ENCODE assay signal across 8 cellular contexts in the genomic region with DNA sequence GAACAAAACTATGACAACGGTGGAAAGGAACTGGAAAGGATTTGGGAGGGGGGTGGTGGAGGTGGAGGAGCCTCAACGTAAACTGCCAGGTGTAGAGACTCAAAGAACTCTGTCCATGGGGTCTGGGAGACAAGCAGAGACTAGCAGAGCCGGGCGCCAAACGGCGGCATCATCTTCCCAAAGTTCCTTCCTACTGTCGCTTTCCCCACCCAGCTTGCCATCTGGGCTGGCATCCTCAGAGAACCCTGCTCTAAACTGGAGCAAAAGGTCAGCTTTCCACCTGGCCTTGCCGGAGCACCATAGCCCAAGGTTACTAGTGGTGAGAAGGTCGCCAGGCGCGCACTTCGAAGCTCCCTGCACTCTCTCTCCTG. TPM values are rescaled to one million over a fixed set of nuclear protein-coding genes. Genes with fewer than 3 reads are reported as not detected.
DNase-seq lines count a peak whose midpoint lies in the region; ATAC-seq and TF ChIP-seq lines count a peak whose summit lies in the region.

No MANE protein-coding gene starts in this region.

- TF ChIP-seq CTCF in MCF 10A (IDR thresholded peaks at IDR 0.05; ENCODE audit: unreplicated experiment): no peak

- H3K27ac Mint-ChIP-seq in stimulated activated naive CD8-positive, alpha-beta T cell treated with anti-CD3 and anti-CD28 coated beads, Interleukin-15, Interleukin-2, amounts not matched to agents 100 ng/mL and 50 ng/mL, for 24 hours: peak overlapping the region; percentile 96
- peak overlapping the region; percentile 93 for H3K27ac Mint-ChIP-seq in MCF 10A (ENCODE audit: low read depth, unreplicated experiment)

- ATAC-seq in stimulated activated naive CD8-positive, alpha-beta T cell treated with anti-CD3 and anti-CD28 coated beads, Interleukin-15, Interleukin-2, amounts not matched to agents 100 U/mL and 50 U/mL, for 24 hours: no peak
- ATAC-seq in GM19463 (IDR thresholded peaks at IDR 0.05; ENCODE audit: unreplicated experiment): no peak

- H3K27me3 ChIP-seq in muscle layer of colon (ENCODE audit: control insufficient read depth in 1 of 2, insufficient read depth in 2 of 2, low read length in 2 of 2): no peaks in the 10 kb centered on the region

- H3K9me3 ChIP-seq in muscle layer of colon (ENCODE audit: low read length): no peaks in the 10 kb centered on the region

- peaks cover 56% of the 10 kb centered on the region for H3K4me1 ChIP-seq in muscle layer of colon (ENCODE audit: insufficient read depth, low read length)

- H3K36me3 ChIP-seq in muscle layer of colon (ENCODE audit: insufficient read depth, low read length): no peaks in the 10 kb centered on the region

- H3K27ac ChIP-seq in muscle layer of colon (ENCODE audit: low read depth, low read length): peak overlapping the region; percentile 100

- peak overlapping the region in 1 of 2 donors; percentile 58 for H3K4me3 ChIP-seq in muscle layer of colon (ENCODE audit: low read depth in 1 of 2, low read length in 2 of 2)

- POLR2A ChIA-PET in MCF 10A (lab: Yijun Ruan, JAX): interaction anchor here (0.9 to 17.6 kb wide), 10 partner anchors 8 to 120 kb away, joined by 3 to 721 read pairs (median 7); a partner anchor contains a TSS

- H3K9ac ChIP-seq in muscle layer of colon (ENCODE audit: low read length): peak overlapping the region; percentile 75

- H3K4me3 Mint-ChIP-seq in stimulated activated naive CD8-positive, alpha-beta T cell treated with anti-CD3 and anti-CD28 coated beads, Interleukin-15, Interleukin-2, amounts not matched to agents 100 ng/mL and 50 ng/mL, for 24 hours: peak overlapping the region; percentile 80
- H3K4me3 Mint-ChIP-seq in MCF 10A (ENCODE audit: unreplicated experiment): peak overlapping the region; percentile 75

- BruUV-seq in MCF 10A (replicated peaks; lab: Mats Ljungman, UMichigan): no TSS peak

- no peaks in the 10 kb centered on the region for H3K27me3 Mint-ChIP-seq in stimulated activated naive CD8-positive, alpha-beta T cell treated with anti-CD3 and anti-CD28 coated beads, Interleukin-15, Interleukin-2, amounts not matched to agents 100 ng/mL and 50 ng/mL, for 24 hours
- no peaks in the 10 kb centered on the region for H3K27me3 Mint-ChIP-seq in MCF 10A (ENCODE audit: insufficient read depth, unreplicated experiment)

- CTCF ChIA-PET in MCF 10A (lab: Yijun Ruan, JAX): interaction anchor here (0.8 to 2.2 kb wide), 7 partner anchors 12 to 116 kb away, joined by 3 to 13 read pairs (median 5); no protein-coding TSS in a partner anchor

- no peaks in the 10 kb centered on the region for H3K9me3 Mint-ChIP-seq in stimulated activated naive CD8-positive, alpha-beta T cell treated with anti-CD3 and anti-CD28 coated beads, Interleukin-15, Interleukin-2, amounts not matched to agents 100 ng/mL and 50 ng/mL, for 24 hours
- H3K9me3 Mint-ChIP-seq in MCF 10A (ENCODE audit: unreplicated experiment): no peaks in the 10 kb centered on the region

- intact Hi-C loops in MCF 10A (cut with micrococcal nuclease): no loop called here

- DNase-seq in stimulated activated naive CD8-positive, alpha-beta T cell treated with anti-CD3 and anti-CD28 coated beads, Interleukin-15, Interleukin-2, amounts not matched to agents 100 U/mL and 50 U/mL, for 24 hours: no peak
- DNase-seq in MCF 10A (ENCODE audit: unreplicated experiment): no peak
- no peak for DNase-seq in SKM-1 treated with dmso at 0.1 percent for 144 hours (lab: John Stamatoyannopoulos, UW; ENCODE audit: unreplicated experiment)
- no peak for DNase-seq in SHP77 treated with DMSO at 0.1 percent for 48 hours (lab: John Stamatoyannopoulos, UW)
- no peak for DNase-seq in AML-193 (lab: John Stamatoyannopoulos, UW)

- no peaks in the 10 kb centered on the region for H3K36me3 Mint-ChIP-seq in stimulated activated naive CD8-positive, alpha-beta T cell treated with anti-CD3 and anti-CD28 coated beads, Interleukin-15, Interleukin-2, amounts not matched to agents 100 ng/mL and 50 ng/mL, for 24 hours (ENCODE audit: low read depth)
- peaks cover 5% of the 10 kb centered on the region for H3K36me3 Mint-ChIP-seq in MCF 10A (ENCODE audit: insufficient read depth, unreplicated experiment)

- peaks cover 69% of the 10 kb centered on the region for H3K4me1 Mint-ChIP-seq in stimulated activated naive CD8-positive, alpha-beta T cell treated with anti-CD3 and anti-CD28 coated beads, Interleukin-15, Interleukin-2, amounts not matched to agents 100 ng/mL and 50 ng/mL, for 24 hours (ENCODE audit: low read depth)
- peaks cover 37% of the 10 kb centered on the region for H3K4me1 Mint-ChIP-seq in MCF 10A (ENCODE audit: insufficient read depth, unreplicated experiment)

RNA-seq across cellular contexts. Expression of a gene that starts 4.0 kb away (rescaled TPM):
- 22.1 and 26.0 TPM in 2 replicates for total RNA-seq in MCF 10A (2022)
